In genomic region chr1:23619299-23620188, GRCh38 we compare ENCODE assay signal across 1 cellular context.
TF ChIP-seq lines count a peak whose summit lies in the region.

No MANE protein-coding gene starts in this region.

TF ChIP-seq in HepG2, 621 proteins besides CTCF, POLR2A, EP300 and RAD21 (continued from another document):
- TF ChIP-seq ZNF362 (CRISPR knock-in tag; IDR thresholded peaks at IDR 0.05; ENCODE audit: borderline replicate concordance): no peak
- TF ChIP-seq HNF4A (CRISPR knock-in tag; IDR thresholded peaks at IDR 0.05): peak; percentile 15; the same call in 1 of the 2 replicates
- TF ChIP-seq ZMYM3 (CRISPR knock-in tag; IDR thresholded peaks at IDR 0.05): peak; percentile 64; the same call in 1 of the 2 replicates
- peak; percentile 37; the same call in 1 of the 2 replicates for TF ChIP-seq KDM1A (CRISPR knock-in tag; IDR thresholded peaks at IDR 0.05)
- peak; percentile 25; the same call in 1 of the 2 replicates for TF ChIP-seq EZH2 (conservative IDR thresholded peaks at IDR 0.05; ENCODE audit: low read depth, low read length)
- TF ChIP-seq ZNF629 (CRISPR knock-in tag; conservative IDR thresholded peaks at IDR 0.05): peak; percentile 93
- no peak for TF ChIP-seq SMARCE1 (IDR thresholded peaks at IDR 0.05; ENCODE audit: borderline replicate concordance)
